ENCODE assay signal across 1 cellular context in the genomic region with DNA sequence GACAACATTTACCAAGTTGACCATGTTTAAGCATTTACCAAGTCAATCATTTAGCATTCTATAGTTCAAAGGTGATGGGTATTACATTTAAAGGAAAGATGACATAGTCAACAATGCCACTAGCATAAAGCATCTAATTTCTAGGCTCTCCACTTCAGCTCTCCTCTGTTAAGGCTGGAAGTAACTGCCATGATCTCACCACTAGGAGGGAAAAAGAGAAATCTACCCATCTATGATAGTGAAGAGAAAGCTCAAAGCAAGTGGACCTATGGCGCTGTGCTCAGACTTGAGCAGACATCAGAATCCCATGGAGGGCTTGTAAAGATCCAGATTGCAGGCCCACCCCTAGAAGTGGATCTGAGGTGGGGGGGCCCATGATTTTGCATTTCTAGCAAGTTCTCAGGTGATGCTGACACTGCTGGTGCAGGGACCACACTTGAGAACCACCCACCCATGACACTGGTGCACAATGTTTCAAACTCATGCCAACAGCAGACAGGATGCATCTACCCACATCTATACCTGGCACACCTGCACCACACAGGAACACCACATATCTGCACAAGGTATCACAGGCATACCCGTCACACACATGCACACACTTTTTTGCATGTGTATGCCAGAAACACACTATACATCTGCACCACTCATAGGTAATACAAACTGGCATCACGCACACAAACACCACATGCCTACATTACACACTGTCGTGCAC.
TF ChIP-seq lines count a peak whose summit lies in the region.

No MANE protein-coding gene starts in this region.

TF ChIP-seq in K562, 482 proteins besides CTCF, POLR2A, EP300 and RAD21 (continued from another document):
- TF ChIP-seq LARP7 (IDR thresholded peaks at IDR 0.05): no peak
- no peak for TF ChIP-seq CHD2 (IDR thresholded peaks at IDR 0.05; ENCODE audit: low read depth, low read length)
- TF ChIP-seq NCOA1 (IDR thresholded peaks at IDR 0.05; ENCODE audit: low read depth): no peak
- TF ChIP-seq ZNF592 (IDR thresholded peaks at IDR 0.05): no peak
- TF ChIP-seq HDAC6 (IDR thresholded peaks at IDR 0.05; ENCODE audit: low read depth, low read length): no peak
- TF ChIP-seq KLF13 (tag; IDR thresholded peaks at IDR 0.05; ENCODE audit: borderline replicate concordance, low read depth): no peak
- TF ChIP-seq, protein P1, sequence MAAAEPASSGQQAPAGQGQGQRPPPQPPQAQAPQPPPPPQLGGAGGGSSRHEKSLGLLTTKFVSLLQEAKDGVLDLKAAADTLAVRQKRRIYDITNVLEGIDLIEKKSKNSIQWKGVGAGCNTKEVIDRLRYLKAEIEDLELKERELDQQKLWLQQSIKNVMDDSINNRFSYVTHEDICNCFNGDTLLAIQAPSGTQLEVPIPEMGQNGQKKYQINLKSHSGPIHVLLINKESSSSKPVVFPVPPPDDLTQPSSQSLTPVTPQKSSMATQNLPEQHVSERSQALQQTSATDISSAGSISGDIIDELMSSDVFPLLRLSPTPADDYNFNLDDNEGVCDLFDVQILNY (CRISPR knock-in tag; IDR thresholded peaks at IDR 0.05): no peak
- no peak for TF ChIP-seq SNIP1 (IDR thresholded peaks at IDR 0.05; ENCODE audit: low read depth)
- TF ChIP-seq NONO (IDR thresholded peaks at IDR 0.05; ENCODE audit: low read depth in 2 of 2, low read length in 1 of 2): no peak
- TF ChIP-seq CBX2 (IDR thresholded peaks at IDR 0.05; ENCODE audit: insufficient read depth, low read length, poor library complexity, severe bottlenecking): no peak
- TF ChIP-seq, protein P2, sequence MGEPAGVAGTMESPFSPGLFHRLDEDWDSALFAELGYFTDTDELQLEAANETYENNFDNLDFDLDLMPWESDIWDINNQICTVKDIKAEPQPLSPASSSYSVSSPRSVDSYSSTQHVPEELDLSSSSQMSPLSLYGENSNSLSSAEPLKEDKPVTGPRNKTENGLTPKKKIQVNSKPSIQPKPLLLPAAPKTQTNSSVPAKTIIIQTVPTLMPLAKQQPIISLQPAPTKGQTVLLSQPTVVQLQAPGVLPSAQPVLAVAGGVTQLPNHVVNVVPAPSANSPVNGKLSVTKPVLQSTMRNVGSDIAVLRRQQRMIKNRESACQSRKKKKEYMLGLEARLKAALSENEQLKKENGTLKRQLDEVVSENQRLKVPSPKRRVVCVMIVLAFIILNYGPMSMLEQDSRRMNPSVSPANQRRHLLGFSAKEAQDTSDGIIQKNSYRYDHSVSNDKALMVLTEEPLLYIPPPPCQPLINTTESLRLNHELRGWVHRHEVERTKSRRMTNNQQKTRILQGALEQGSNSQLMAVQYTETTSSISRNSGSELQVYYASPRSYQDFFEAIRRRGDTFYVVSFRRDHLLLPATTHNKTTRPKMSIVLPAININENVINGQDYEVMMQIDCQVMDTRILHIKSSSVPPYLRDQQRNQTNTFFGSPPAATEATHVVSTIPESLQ (CRISPR knock-in tag; IDR thresholded peaks at IDR 0.05): no peak
- TF ChIP-seq NEUROD1 (IDR thresholded peaks at IDR 0.05; ENCODE audit: borderline replicate concordance, low read depth, low read length, partially characterized antibody): no peak
- no peak for TF ChIP-seq ATF1 (CRISPR knock-in tag; IDR thresholded peaks at IDR 0.05)
- TF ChIP-seq ATF1 (tag; IDR thresholded peaks at IDR 0.05): no peak
- TF ChIP-seq, protein P3, sequence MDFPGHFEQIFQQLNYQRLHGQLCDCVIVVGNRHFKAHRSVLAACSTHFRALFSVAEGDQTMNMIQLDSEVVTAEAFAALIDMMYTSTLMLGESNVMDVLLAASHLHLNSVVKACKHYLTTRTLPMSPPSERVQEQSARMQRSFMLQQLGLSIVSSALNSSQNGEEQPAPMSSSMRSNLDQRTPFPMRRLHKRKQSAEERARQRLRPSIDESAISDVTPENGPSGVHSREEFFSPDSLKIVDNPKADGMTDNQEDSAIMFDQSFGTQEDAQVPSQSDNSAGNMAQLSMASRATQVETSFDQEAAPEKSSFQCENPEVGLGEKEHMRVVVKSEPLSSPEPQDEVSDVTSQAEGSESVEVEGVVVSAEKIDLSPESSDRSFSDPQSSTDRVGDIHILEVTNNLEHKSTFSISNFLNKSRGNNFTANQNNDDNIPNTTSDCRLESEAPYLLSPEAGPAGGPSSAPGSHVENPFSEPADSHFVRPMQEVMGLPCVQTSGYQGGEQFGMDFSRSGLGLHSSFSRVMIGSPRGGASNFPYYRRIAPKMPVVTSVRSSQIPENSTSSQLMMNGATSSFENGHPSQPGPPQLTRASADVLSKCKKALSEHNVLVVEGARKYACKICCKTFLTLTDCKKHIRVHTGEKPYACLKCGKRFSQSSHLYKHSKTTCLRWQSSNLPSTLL (IDR thresholded peaks at IDR 0.05): no peak
